ENCODE assay signal across 8 cellular contexts in genomic region chr1:214280386-214281029, GRCh38. TPM values are rescaled to one million over a fixed set of nuclear protein-coding genes. Genes with fewer than 3 reads are reported as not detected.
DNase-seq lines count a peak whose midpoint lies in the region; ATAC-seq, FAIRE-seq and TF ChIP-seq lines count a peak whose summit lies in the region.

No MANE protein-coding gene starts in this region.

- H3K4me1 ChIP-seq in Caco-2: peaks cover 63% of the 10 kb centered on the region

- TF ChIP-seq CTCF in Caco-2 (IDR thresholded peaks at IDR 0.05; ENCODE audit: insufficient read depth in 1 of 2, low read depth in 1 of 2, low read length in 1 of 2, severe bottlenecking in 1 of 2, unreplicated experiment in 1 of 2): no peak
- TF ChIP-seq CTCF in astrocyte of the cerebellum (IDR thresholded peaks at IDR 0.05; ENCODE audit: low read depth, low read length, missing control alignments): peak; percentile 32

- POLR2A ChIA-PET in Caco-2 (lab: Charles Lee): interaction anchor here (0.6 to 0.9 kb wide), 3 partner anchors 25 to 293 kb away, joined by 3 to 5 read pairs (median 4); partner anchors contain the start of gene PROX1

- DNase-seq in Caco-2: peak; percentile 60 to 62
- DNase-seq in GM19239 (ENCODE audit: insufficient read length, low spot score): no peak
- peak; percentile 6 for DNase-seq in NOMO-1 treated with dmso at 0.1 percent for 144 hours (lab: John Stamatoyannopoulos, UW; ENCODE audit: unreplicated experiment)
- DNase-seq in astrocyte of the cerebellum (ENCODE audit: low read depth): no peak
- no peak for DNase-seq in sciatic nerve (ENCODE audit: low spot score)
- DNase-seq in GM19238 (ENCODE audit: insufficient read length, low spot score): no peak

- intact Hi-C loops in Caco-2 (cut with micrococcal nuclease; ENCODE audit: unreplicated experiment): loop anchor here (1.0 to 5.0 kb wide), 5 partner anchors 8 to 272 kb away; partner anchors contain the start of gene PTPN14
- intact Hi-C loops in sciatic nerve (cut with DNase I): no loop called here

- H3K9me3 ChIP-seq in Caco-2 (no peaks in the 10 kb centered on the region), iPS-18c (ENCODE audit: control insufficient read depth, insufficient read depth, low read length) (peaks cover 3% of the 10 kb centered on the region)

- no peaks in the 10 kb centered on the region for H3K27me3 Mint-ChIP-seq in Caco-2 (ENCODE audit: insufficient read depth, unreplicated experiment)

- H3K36me3 ChIP-seq in Caco-2 (ENCODE audit: control insufficient read depth, insufficient read depth, low read length): no peaks in the 10 kb centered on the region; the same call in 1 of the 2 replicates

- ATAC-seq in HG03159 (IDR thresholded peaks at IDR 0.05; ENCODE audit: unreplicated experiment): peak; percentile 59
- ATAC-seq in sciatic nerve: peak; percentile 67

- H3K9me3 Mint-ChIP-seq in Caco-2 (ENCODE audit: unreplicated experiment): no peaks in the 10 kb centered on the region

- CTCF ChIA-PET in Caco-2 (lab: Charles Lee): interaction anchor here (0.6 to 2.2 kb wide), 5 partner anchors 19 to 1614 kb away, joined by 3 to 11 read pairs (median 5); no protein-coding TSS in a partner anchor

- peaks cover 34% of the 10 kb centered on the region for H3K36me3 Mint-ChIP-seq in Caco-2 (ENCODE audit: insufficient read depth, unreplicated experiment)

- H3K4me3 ChIP-seq in Caco-2 (ENCODE audit: low read depth, low read length): peak overlapping the region; percentile 89
- H3K4me3 ChIP-seq in astrocyte of the cerebellum (ENCODE audit: low read depth, low read length): peak overlapping the region; percentile 68
- H3K4me3 ChIP-seq in iPS-18c (ENCODE audit: insufficient read depth, low read depth, low read length): peak overlapping the region; percentile 82

- peak overlapping the region; percentile 94 for H3K27ac Mint-ChIP-seq in Caco-2 (ENCODE audit: unreplicated experiment)

- no peaks in the 10 kb centered on the region for H3K27me3 ChIP-seq in Caco-2 (replicated peaks; ENCODE audit: control insufficient read depth, insufficient read depth, low read length)

- peaks cover 53% of the 10 kb centered on the region for H3K4me1 Mint-ChIP-seq in Caco-2 (ENCODE audit: low read depth, unreplicated experiment)

- peak; percentile 71 for FAIRE-seq in GM19239 (lab: Jason Lieb, UNC)

- peak overlapping the region; percentile 94 for H3K4me3 Mint-ChIP-seq in Caco-2 (ENCODE audit: unreplicated experiment)

- no TSS peak for BruUV-seq in Caco-2 (replicated peaks; lab: Mats Ljungman, UMichigan)

- in situ Hi-C loops in astrocyte of the cerebellum (cut with HindIII; ENCODE audit: low sequenced_read_pairs): no loop called here

RNA-seq across cellular contexts. Expression of gene SMYD2, which starts 0.5 kb away (rescaled TPM):
- total RNA-seq in Caco-2 (2022) (161 and 182 TPM in 2 replicates), sciatic nerve (13.5 TPM)

Comparison
In these comparisons a context has a peak if more than half of its experiments do, and no peak if none do; other contexts are left out.
1. DNase-seq: peak in Caco-2 (2 of 2) and NOMO-1 treated with dmso at 0.1 percent for 144 hours (single experiment); none in GM19239 (single experiment), astrocyte of the cerebellum (single experiment), sciatic nerve (single experiment) and GM19238 (single experiment).
2. RNA of gene SMYD2, which starts 0.5 kb away (total RNA-seq): 161 to 182 TPM in Caco-2; 13.5 TPM in sciatic nerve (single experiment); every median in the first group is over 10 times any median in the second.
3. Peak in every context shown above with its lines, with median percentiles within 50 percentile points of each other: H3K4me3 ChIP-seq.